ENCODE assay signal across 9 cellular contexts in the genomic region with DNA sequence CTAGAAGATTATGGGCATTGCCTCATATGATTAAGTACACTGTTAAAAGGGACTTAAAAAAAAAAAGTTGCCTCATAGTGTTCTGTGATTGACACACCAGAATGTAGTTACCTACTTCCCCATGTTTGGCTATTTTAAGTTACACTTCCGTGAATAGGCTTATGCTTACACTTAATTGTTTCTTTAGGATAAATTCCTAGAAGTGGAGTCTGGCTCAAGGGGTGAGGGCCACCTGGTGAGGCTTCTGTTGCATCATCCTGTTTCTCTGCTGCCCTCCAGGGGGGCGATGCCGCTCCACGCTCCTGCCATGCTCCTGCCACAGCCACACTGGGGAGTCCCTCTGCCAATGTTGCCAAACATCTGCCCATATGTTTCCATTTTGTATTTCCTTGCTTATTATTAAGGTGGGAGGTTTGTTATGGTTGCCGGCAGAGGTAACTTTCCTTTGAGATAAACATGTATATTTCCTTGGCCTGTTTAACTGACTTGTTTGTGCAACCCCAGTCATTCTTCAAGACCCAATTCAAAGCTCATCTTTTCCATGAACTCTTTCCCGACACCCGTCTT.
DNase-seq lines count a peak whose midpoint lies in the region; TF ChIP-seq lines count a peak whose summit lies in the region.
"Had no signal": no experiment of that assay in that cellular context is flagged by ENCODE, and none has a peak within 500 bp of the region (broad histone marks: within the 10 kb centered on the region; RNA-seq: fewer than 3 reads in every experiment).

No MANE protein-coding gene starts in this region.

- H3K27me3 ChIP-seq in sigmoid colon: no peaks in the 10 kb centered on the region

- H3K9me3 ChIP-seq in sigmoid colon: no peaks in the 10 kb centered on the region

- 70 to 85% methylated on average over 7 of the region's 7 CpGs for WGBS in sigmoid colon, 2 donors

- H3K4me3 Mint-ChIP-seq in brain: no peak overlapping the region

- no peaks in the 10 kb centered on the region for H3K36me3 Mint-ChIP-seq in brain

- H3K4me1 ChIP-seq in sigmoid colon: peaks cover 0 to 48% (median 24%) of the 10 kb centered on the region in 4 donors

- intact Hi-C loops in sigmoid colon (cut with DNase I): no loop called here

- H3K27me3 Mint-ChIP-seq in brain: peaks cover 3% of the 10 kb centered on the region

- TF ChIP-seq POLR2A in sigmoid colon (IDR thresholded peaks at IDR 0.05): no peak

- H3K4me1 Mint-ChIP-seq in brain: peaks cover 83% of the 10 kb centered on the region

- H3K4me3 ChIP-seq in sigmoid colon: no peak overlapping the region

- TF ChIP-seq CTCF in brain (conservative IDR thresholded peaks at IDR 0.05) (no peak), sigmoid colon (IDR thresholded peaks at IDR 0.05) (no peak)

- H3K36me3 ChIP-seq in sigmoid colon: no peaks in the 10 kb centered on the region

- H3K27ac Mint-ChIP-seq in brain: peak overlapping the region in 3 of 5 experiments; percentile 21 to 71 (median 61)

- DNase-seq in NCI-H82 (lab: John Stamatoyannopoulos, UW) (peak; percentile 29), NCI-H82 treated with DMSO at 0.1 percent for 48 hours (lab: John Stamatoyannopoulos, UW; ENCODE audit: unreplicated experiment) (no peak), NCI-H345 (lab: John Stamatoyannopoulos, UW) (peak; percentile 59), sigmoid colon (peak; percentile 58), mucosa of gallbladder (ENCODE audit: low spot score) (no peak), occipital lobe (lab: John Stamatoyannopoulos, UW) (no peak)
- DNase-seq in activated CD4-positive, alpha-beta T cell treated with anti-CD3 and anti-CD28 coated beads, Interleukin-2, amount 50 U/mL, for 48 hours: no peak
- DNase-seq: small intestine had no signal

- H3K27ac ChIP-seq in sigmoid colon: no peak overlapping the region

- no peaks in the 10 kb centered on the region for H3K9me3 Mint-ChIP-seq in brain

- no peak for TF ChIP-seq EP300 in sigmoid colon (IDR thresholded peaks at IDR 0.05)

Comparison
In these comparisons a context has a peak if more than half of its experiments do, and no peak if none do; other contexts are left out.
1. DNase-seq: peak in NCI-H82 (single experiment), NCI-H345 (single experiment) and sigmoid colon (single experiment); none in NCI-H82 treated with DMSO at 0.1 percent for 48 hours (single experiment), mucosa of gallbladder (single experiment), occipital lobe (single experiment) and activated CD4-positive, alpha-beta T cell treated with anti-CD3 and anti-CD28 coated beads, Interleukin-2, amount 50 U/mL, for 48 hours (0 of 2).